ENCODE assay signal across 33 cellular contexts in the genomic region with DNA sequence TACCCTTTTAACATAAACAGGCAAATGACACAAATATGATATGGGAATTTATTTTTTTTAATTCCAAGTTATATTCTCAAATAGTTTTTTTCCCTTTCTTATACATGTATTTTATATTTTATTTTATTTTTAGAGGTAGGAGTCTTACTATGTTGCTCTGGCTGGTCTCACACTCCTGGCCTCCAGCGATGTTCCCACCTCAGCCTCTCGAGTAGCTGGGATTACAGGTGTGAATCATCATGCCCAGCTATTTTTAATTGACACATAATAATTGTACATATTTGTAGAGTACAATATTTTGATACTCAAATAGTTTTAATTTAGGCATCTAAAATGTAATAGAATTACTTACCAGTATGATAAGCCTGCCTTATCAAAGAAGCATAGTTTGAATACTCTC.
"Had no signal": no experiment of that assay in that cellular context is flagged by ENCODE, and none has a peak within 500 bp of the region (broad histone marks: within the 10 kb centered on the region; RNA-seq: fewer than 3 reads in every experiment).

No MANE protein-coding gene starts in this region.

- H3K27me3 ChIP-seq: MG63 had no signal

- H3K9me3 ChIP-seq: MG63 had no signal

- DNase-seq: Karpas-422, Kasumi-1, KG1, MG63, MM.1S, NCI-H1048, NCI-H1092, NCI-H1092 treated with DMSO at 0.1 percent for 48 hours, NCI-H1105, NCI-H1105 treated with DMSO at 0.1 percent for 48 hours, NCI-H1417, NCI-H1417 treated with DMSO at 0.1 percent for 48 hours, NCI-H1436, NCI-H1436 treated with DMSO at 0.1 percent for 48 hours, NCI-H146, NCI-H1694, NCI-H1694 treated with DMSO at 0.1 percent for 48 hours, NCI-H187, NCI-H187 treated with DMSO at 0.1 percent for 48 hours, NCI-H1930, NCI-H2029, NCI-H2029 treated with DMSO at 0.1 percent for 48 hours, NCI-H2081, NCI-H2081 treated with DMSO at 0.1 percent for 48 hours, NCI-H2107, NCI-H2171, NCI-H2171 treated with DMSO at 0.1 percent for 48 hours, NCI-H2227 treated with DMSO at 0.1 percent for 48 hours, NCI-H226, NCI-H345, NCI-H446, NCI-H446 treated with DMSO at 0.1 percent for 48 hours had no signal

- H3K27ac ChIP-seq: KMS-11 had no signal

- H3K36me3 ChIP-seq: MG63 had no signal

- H3K4me3 ChIP-seq: MG63 had no signal
